Comparison of ENCODE assay signal across 9 cellular contexts in the genomic region with DNA sequence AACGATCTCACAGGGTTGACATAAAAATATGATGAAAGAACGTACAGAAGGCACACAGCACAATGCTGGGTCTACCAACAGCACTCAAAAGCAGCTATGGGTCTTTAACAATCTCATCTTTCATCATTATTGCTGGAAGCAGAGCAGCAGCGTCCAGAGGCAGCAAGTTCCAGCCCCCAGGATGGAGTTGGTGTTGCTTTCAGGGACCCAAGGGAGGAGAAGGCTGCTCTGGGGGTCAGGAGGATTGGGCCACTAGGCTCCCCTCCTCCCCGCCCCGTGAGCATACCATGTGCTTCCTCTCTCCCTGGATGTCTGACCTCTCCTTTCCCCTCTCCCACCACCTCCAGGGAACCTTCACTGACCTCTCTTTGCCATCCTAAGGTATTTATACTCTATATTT. TPM values are rescaled to one million over a fixed set of nuclear protein-coding genes. Genes with fewer than 3 reads are reported as not detected.
DNase-seq lines count a peak whose midpoint lies in the region; ATAC-seq and TF ChIP-seq lines count a peak whose summit lies in the region.
"Had no signal": no experiment of that assay in that cellular context is flagged by ENCODE, and none has a peak within 500 bp of the region (broad histone marks: within the 10 kb centered on the region; RNA-seq: fewer than 3 reads in every experiment).

No MANE protein-coding gene starts in this region.

- H3K9me3 ChIP-seq in A673 (ENCODE audit: low read depth, low read length, poor library complexity, severe bottlenecking) (no peaks in the 10 kb centered on the region), IMR-90 (ENCODE audit: control insufficient read depth, insufficient read depth, low read length) (no peaks in the 10 kb centered on the region), endodermal cell (ENCODE audit: control insufficient read depth, low read length) (no peaks in the 10 kb centered on the region)

- intact Hi-C loops in A673 (cut with micrococcal nuclease; ENCODE audit: unreplicated experiment), result loop anchor here (5.0 kb wide), 1 partner anchor 606 kb away; the partner anchor contains the start of gene SSH1
- intact Hi-C loops in IMR-90 (cut with micrococcal nuclease), result loop anchor here (2.0 kb wide), 1 partner anchor 13 kb away; the partner anchor contains the start of genes KCTD10 and UBE3B

- in situ Hi-C loops in IMR-90 (cut with MboI; ENCODE audit: low sequenced_read_pairs), result no loop called here

- H3K27me3 ChIP-seq in A673 (replicated peaks; ENCODE audit: insufficient read depth, low read depth, low read length, poor library complexity) (no peaks in the 10 kb centered on the region), IMR-90 (ENCODE audit: control insufficient read depth, insufficient read depth, low read length) (no peaks in the 10 kb centered on the region), endodermal cell (ENCODE audit: control insufficient read depth, insufficient read depth, low read length, poor library complexity, severe bottlenecking) (no peaks in the 10 kb centered on the region)

- H3K4me1 Mint-ChIP-seq in endodermal cell, result peaks cover 62% of the 10 kb centered on the region
- peaks cover 76% of the 10 kb centered on the region for H3K4me1 Mint-ChIP-seq in nephron

- BruUV-seq in A673 (replicated peaks; lab: Mats Ljungman, UMichigan) (no TSS peak), IMR-90 (replicated peaks; lab: Mats Ljungman, UMichigan) (TSS peak; percentile 91)

- POLR2A ChIA-PET in A673 (lab: Charles Lee; ENCODE audit: low non-redundant PET) (interaction anchor here (0.6 to 0.7 kb wide), 2 partner anchors 130 to 309 kb away, joined by 3 to 5 read pairs; no protein-coding TSS in a partner anchor), IMR-90 (lab: Charles Lee; ENCODE audit: unreplicated experiment) (interaction anchor here (0.5 to 1.0 kb wide), 3 partner anchors 18 to 262 kb away, joined by 3 to 5 read pairs (median 4); no protein-coding TSS in a partner anchor)

- peak overlapping the region; percentile 90 for H4K5ac ChIP-seq in IMR-90 (ENCODE audit: low read depth, low read length)

- H3K79me1 ChIP-seq in IMR-90 (ENCODE audit: low read depth in 1 of 2, low read length in 2 of 2), result peaks cover 25 to 78% of the 10 kb centered on the region in 2 experiments; a peak in 3 of 4 replicates

- peaks cover 42% of the 10 kb centered on the region for H3K36me3 Mint-ChIP-seq in endodermal cell (ENCODE audit: low read depth)
- peaks cover 27% of the 10 kb centered on the region for H3K36me3 Mint-ChIP-seq in nephron (ENCODE audit: low read depth)

- H4K91ac ChIP-seq in IMR-90 (ENCODE audit: insufficient read depth, low read depth, low read length), result peak overlapping the region; percentile 98

- CTCF ChIA-PET in A673 (lab: Charles Lee) (interaction anchor here (1.1 to 1.5 kb wide), 2 partner anchors 31 to 36 kb away, joined by 3 to 5 read pairs; no protein-coding TSS in a partner anchor), IMR-90 (lab: Yijun Ruan, JAX) (interaction anchor here (1.4 kb wide), 1 partner anchor 31 kb away, joined by 3 read pairs; no protein-coding TSS in a partner anchor)

- WGBS in IMR-90 (ENCODE audit: extremely low coverage in 2 of 2, insufficient read length in 1 of 2), 2 experiments, result no CpG with 5 or more reads among the region's 5 CpGs
- 75 to 87% methylated on average over 2 to 5 of the region's 5 CpGs for WGBS in endodermal cell (ENCODE audit: insufficient coverage in 1 of 2, insufficient read length in 1 of 2), 2 experiments

- no peaks in the 10 kb centered on the region for H3K9me3 Mint-ChIP-seq in endodermal cell
- H3K9me3 Mint-ChIP-seq in nephron, result no peaks in the 10 kb centered on the region

- peak overlapping the region; percentile 98 for H2BK5ac ChIP-seq in IMR-90 (ENCODE audit: low read depth, low read length, poor library complexity, severe bottlenecking)

- H3K36me3 ChIP-seq in A673 (ENCODE audit: insufficient read depth, low read length, poor library complexity, severe bottlenecking), result no peaks in the 10 kb centered on the region
- H3K36me3 ChIP-seq in IMR-90 (ENCODE audit: control insufficient read depth, insufficient read depth, low read length), result peaks cover 42% of the 10 kb centered on the region
- peaks cover 54% of the 10 kb centered on the region for H3K36me3 ChIP-seq in endodermal cell (ENCODE audit: control insufficient read depth, insufficient read depth, low read length)

- no peak overlapping the region for H2AFZ ChIP-seq in IMR-90 (replicated peaks; ENCODE audit: low read length, poor library complexity)

- H3K14ac ChIP-seq in IMR-90 (replicated peaks; ENCODE audit: low read depth, low read length), result peak overlapping the region; percentile 91

- H3K27ac Mint-ChIP-seq in endodermal cell (no peak overlapping the region), nephron (peak overlapping the region; percentile 93 to 100 (median 99))

- peak overlapping the region; percentile 85 for H3K9ac ChIP-seq in IMR-90 (ENCODE audit: low read depth, low read length)
- no peak overlapping the region for H3K9ac ChIP-seq in endodermal cell (ENCODE audit: extremely low read depth, low read length, poor library complexity, severe bottlenecking)

- peak overlapping the region; percentile 92 for H2BK20ac ChIP-seq in IMR-90 (ENCODE audit: low read depth, low read length)

- H3K4me2 ChIP-seq in IMR-90 (ENCODE audit: low read depth, low read length), result peak overlapping the region; percentile 71

- peak overlapping the region; percentile 98 for H2AK5ac ChIP-seq in IMR-90 (ENCODE audit: low read depth, low read length)

- no peak for TF ChIP-seq POLR2A in IMR-90 (IDR thresholded peaks at IDR 0.05; ENCODE audit: low read depth, low read length)

- TF ChIP-seq CTCF in A673 (conservative IDR thresholded peaks at IDR 0.05; ENCODE audit: low read depth, low read length), result no peak
- TF ChIP-seq CTCF in IMR-90 (conservative IDR thresholded peaks at IDR 0.05; ENCODE audit: low read depth, low read length), result no peak
- no peak for TF ChIP-seq CTCF in endodermal cell (conservative IDR thresholded peaks at IDR 0.05)
- no peak for TF ChIP-seq CTCF in nephron (IDR thresholded peaks at IDR 0.05; ENCODE audit: unreplicated experiment in 3 of 3)

- H3K56ac ChIP-seq in IMR-90 (ENCODE audit: extremely low read depth, insufficient read depth, low read length), result peak overlapping the region; percentile 99

- dilution Hi-C loops in IMR-90 (cut with HindIII; ENCODE audit: low sequenced_read_pairs, unreplicated experiment), result no loop called here

- H3K18ac ChIP-seq in IMR-90 (ENCODE audit: low read depth, low read length), result peak overlapping the region; percentile 87

- H3K4ac ChIP-seq in IMR-90 (ENCODE audit: low read depth, low read length), result peak overlapping the region; percentile 99

- no peak for TF ChIP-seq RAD21 in IMR-90 (IDR thresholded peaks at IDR 0.05; ENCODE audit: low read length)

- H3K23ac ChIP-seq in IMR-90 (ENCODE audit: low read depth, low read length), result peak overlapping the region; percentile 95

- H3K27me3 Mint-ChIP-seq in endodermal cell (ENCODE audit: insufficient read depth) (no peaks in the 10 kb centered on the region), nephron (ENCODE audit: low read depth) (no peaks in the 10 kb centered on the region)

- H3K27ac ChIP-seq in A673 (ENCODE audit: low read depth, low read length, poor library complexity, severe bottlenecking) (peak overlapping the region; percentile 98), IMR-90 (ENCODE audit: insufficient read depth, low read length) (peak overlapping the region; percentile 92), endodermal cell (ENCODE audit: low read depth, low read length) (peak overlapping the region; percentile 97)

- peak overlapping the region; percentile 16 for H3K4me3 ChIP-seq in A673 (ENCODE audit: low read depth, low read length, poor library complexity, severe bottlenecking)
- H3K4me3 ChIP-seq in IMR-90 (ENCODE audit: insufficient read depth, low read depth, low read length), result peak overlapping the region; percentile 9; the same call in 1 of the 2 replicates
- no peak overlapping the region for H3K4me3 ChIP-seq in endodermal cell (ENCODE audit: low read length)

- no peak overlapping the region for H3K4me3 Mint-ChIP-seq in endodermal cell
- H3K4me3 Mint-ChIP-seq in nephron, result peak overlapping the region; percentile 4 to 62 (median 37)

- peak overlapping the region; percentile 86 for H2AK9ac ChIP-seq in IMR-90 (replicated peaks; ENCODE audit: low read depth, low read length, poor library complexity)

- H2BK120ac ChIP-seq in IMR-90 (ENCODE audit: low read depth, low read length), result peak overlapping the region; percentile 97

- DNase-seq in A673 (ENCODE audit: low spot score) (no peak), IMR-90 (no peak), endodermal cell (no peak)

- peak overlapping the region; percentile 87 for H2BK15ac ChIP-seq in IMR-90 (ENCODE audit: low read depth, low read length)

- peaks cover 47% of the 10 kb centered on the region for H3K9me1 ChIP-seq in IMR-90 (ENCODE audit: insufficient read depth, low read length)

- H4K8ac ChIP-seq in IMR-90 (ENCODE audit: low read depth in 2 of 2, low read length in 2 of 2), result peak overlapping the region; percentile 87 to 97

- H3K4me1 ChIP-seq in A673 (ENCODE audit: insufficient read depth, low read length, poor library complexity, severe bottlenecking) (peaks cover 53% of the 10 kb centered on the region), IMR-90 (ENCODE audit: control insufficient read depth, insufficient read depth, low read length) (peaks cover 46% of the 10 kb centered on the region), endodermal cell (ENCODE audit: control insufficient read depth, insufficient read depth, low read length) (peaks cover 28% of the 10 kb centered on the region)

- ATAC-seq in IMR-90 (ENCODE audit: low read depth), result peak; percentile 1; the same call in 1 of the 2 replicates
- no peak for ATAC-seq in GM21717 (IDR thresholded peaks at IDR 0.05; ENCODE audit: unreplicated experiment)
- no peak for ATAC-seq in GM21360 (IDR thresholded peaks at IDR 0.05; ENCODE audit: unreplicated experiment)
- ATAC-seq in HG03378 (IDR thresholded peaks at IDR 0.05; ENCODE audit: unreplicated experiment), result no peak
- ATAC-seq in GM18873 (IDR thresholded peaks at IDR 0.05; ENCODE audit: low FRiP score, unreplicated experiment), result no peak
- ATAC-seq: activated CD4-positive, CD25-positive, alpha-beta regulatory T cell treated with anti-CD3 and anti-CD28 coated beads, Interleukin-2, amount 50 U/mL, for 24 hours had no signal

- peaks cover 12% of the 10 kb centered on the region; the same call in 1 of the 2 replicates for H4K20me1 ChIP-seq in IMR-90 (ENCODE audit: insufficient read depth, low read length)

RNA-seq across cellular contexts. Expression of gene KCTD10, which starts 13.3 kb away (rescaled TPM):
- 54.5 and 55.2 TPM in 2 replicates for total RNA-seq in A673 (2021)
- 72.1 and 77.2 TPM in 2 replicates for total RNA-seq in IMR-90 (2012; rRNA removed)
- polyA plus RNA-seq in IMR-90 (2012; rRNA removed), result 82.8 and 88.4 TPM in 2 replicates
- 59.8 and 83.6 TPM in 2 replicates for polyA plus RNA-seq in IMR-90 (2012; cell fraction: cytosol; rRNA removed)
- polyA plus RNA-seq in IMR-90 (2012; cell fraction: nucleus; rRNA removed; ENCODE audit: low replicate concordance), result 122 and 137 TPM in 2 replicates
- 10 to 100 TPM; 50.9 to 53.5 TPM for total RNA-seq in endodermal cell
- 51.3 TPM for polyA plus RNA-seq in endodermal cell (2013, experiment 1 of 2)
- 55.3 TPM for polyA plus RNA-seq in endodermal cell (2013, experiment 2 of 2)

RNA-seq across cellular contexts. Expression of gene UBE3B, which starts 13.7 kb away (rescaled TPM):
- 29.2 and 31.7 TPM in 2 replicates for total RNA-seq in A673 (2021)
- total RNA-seq in IMR-90 (2012; rRNA removed), result 18.8 and 19.4 TPM in 2 replicates
- polyA plus RNA-seq in IMR-90 (2012; rRNA removed), result 24.3 and 24.9 TPM in 2 replicates
- polyA plus RNA-seq in IMR-90 (2012; cell fraction: cytosol; rRNA removed), result 17.0 and 19.0 TPM in 2 replicates
- 49.8 and 61.5 TPM in 2 replicates for polyA plus RNA-seq in IMR-90 (2012; cell fraction: nucleus; rRNA removed; ENCODE audit: low replicate concordance)
- total RNA-seq in endodermal cell, result 10 to 100 TPM; 32.0 to 39.8 TPM
- polyA plus RNA-seq in endodermal cell (2013, experiment 1 of 2), result 30.8 TPM
- polyA plus RNA-seq in endodermal cell (2013, experiment 2 of 2), result 29.5 TPM
